In genomic region chr1:158951956-158952355, GRCh38 we compare ENCODE assay signal across 12 cellular contexts. TPM values are rescaled to one million over a fixed set of nuclear protein-coding genes. Genes with fewer than 3 reads are reported as not detected.
DNase-seq lines count a peak whose midpoint lies in the region; ATAC-seq, FAIRE-seq and TF ChIP-seq lines count a peak whose summit lies in the region.
"Had no signal": no experiment of that assay in that cellular context is flagged by ENCODE, and none has a peak within 500 bp of the region (broad histone marks: within the 10 kb centered on the region; RNA-seq: fewer than 3 reads in every experiment).

No MANE protein-coding gene starts in this region.

- intact Hi-C loops in activated B cell treated with CpG ODN at 0.5 μM for 24 hours (cut with micrococcal nuclease) = loop anchor here (5.0 kb wide), 1 partner anchor 115 kb away; no protein-coding TSS in a partner anchor
- intact Hi-C loops in activated T-helper 1 cell treated with anti-CD3 and anti-CD28 coated beads, Interleukin-12 subunit alpha, Interleukin-12 subunit beta, Interleukin-2, Interleukin-4 antibody, amounts not matched to agents 30 ng/mL and 10 ng/mL and 1 ng/mL, durations not matched to agents 14 hours and 24 hours and 36 hours (cut with micrococcal nuclease) = no loop called here

- H3K4me3 Mint-ChIP-seq in activated B cell treated with CpG ODN at 0.5 μM for 24 hours = peak overlapping the region; percentile 68
- no peak overlapping the region for H3K4me3 Mint-ChIP-seq in activated T-helper 1 cell treated with anti-CD3 and anti-CD28 coated beads, Interleukin-12 subunit alpha, Interleukin-12 subunit beta, Interleukin-2, Interleukin-4 antibody, amounts not matched to agents 30 ng/mL and 10 ng/mL and 1 ng/mL, durations not matched to agents 14 hours and 24 hours and 36 hours
- H3K4me3 Mint-ChIP-seq: stimulated activated naive CD8-positive, alpha-beta T cell treated with anti-CD3 and anti-CD28 coated beads, Interleukin-15, Interleukin-2, amounts not matched to agents 100 ng/mL and 50 ng/mL, for 24 hours; T-helper 1 cell treated with Interleukin-12 subunit alpha and Interleukin-12 subunit beta and Interleukin-4 antibody, amounts not matched to agents 30 μg/mL and 1 μg/mL, for 36 hours had no signal

- TF ChIP-seq CTCF in MM.1S (IDR thresholded peaks at IDR 0.05; ENCODE audit: low read length) = no peak
- no peak for TF ChIP-seq CTCF in activated B cell treated with CpG ODN at 0.5 μM for 24 hours (IDR thresholded peaks at IDR 0.05)
- no peak for TF ChIP-seq CTCF in D721Med (IDR thresholded peaks at IDR 0.05; ENCODE audit: insufficient read depth, missing control alignments)

- H2AFZ ChIP-seq in MM.1S (ENCODE audit: low read length) = no peak overlapping the region
- H2AFZ ChIP-seq: GM23248 had no signal

- FAIRE-seq in D721Med (lab: Jason Lieb, UNC) = no peak

- H3K4me1 Mint-ChIP-seq in activated B cell treated with CpG ODN at 0.5 μM for 24 hours = peaks cover 25% of the 10 kb centered on the region
- no peaks in the 10 kb centered on the region for H3K4me1 Mint-ChIP-seq in activated T-helper 1 cell treated with anti-CD3 and anti-CD28 coated beads, Interleukin-12 subunit alpha, Interleukin-12 subunit beta, Interleukin-2, Interleukin-4 antibody, amounts not matched to agents 30 ng/mL and 10 ng/mL and 1 ng/mL, durations not matched to agents 14 hours and 24 hours and 36 hours (ENCODE audit: low read depth)

- H3K9me3 ChIP-seq in MM.1S (replicated peaks; ENCODE audit: insufficient read depth, low read length) = no peaks in the 10 kb centered on the region

- H3K4me1 ChIP-seq in MM.1S (ENCODE audit: low read length) = peaks cover 4% of the 10 kb centered on the region; the same call in 1 of the 2 replicates

- H3K27me3 ChIP-seq in MM.1S (replicated peaks; ENCODE audit: insufficient read depth, low read length) = no peaks in the 10 kb centered on the region

- peaks cover 3% of the 10 kb centered on the region for H3K9me3 Mint-ChIP-seq in activated B cell treated with CpG ODN at 0.5 μM for 24 hours
- H3K9me3 Mint-ChIP-seq in activated T-helper 1 cell treated with anti-CD3 and anti-CD28 coated beads, Interleukin-12 subunit alpha, Interleukin-12 subunit beta, Interleukin-2, Interleukin-4 antibody, amounts not matched to agents 30 ng/mL and 10 ng/mL and 1 ng/mL, durations not matched to agents 14 hours and 24 hours and 36 hours = peaks cover 17% of the 10 kb centered on the region

- no peaks in the 10 kb centered on the region for H4K20me1 ChIP-seq in MM.1S (ENCODE audit: insufficient read depth, low read length)

- no peaks in the 10 kb centered on the region for H3K36me3 ChIP-seq in MM.1S (replicated peaks; ENCODE audit: insufficient read depth, low read length)

- no peak overlapping the region; the same call in 1 of the 2 replicates for H3K4me2 ChIP-seq in MM.1S (ENCODE audit: low read depth, low read length)
- H3K4me2 ChIP-seq: KMS-11 had no signal

- H3K27me3 Mint-ChIP-seq in activated B cell treated with CpG ODN at 0.5 μM for 24 hours = no peaks in the 10 kb centered on the region
- peaks cover 2% of the 10 kb centered on the region for H3K27me3 Mint-ChIP-seq in activated T-helper 1 cell treated with anti-CD3 and anti-CD28 coated beads, Interleukin-12 subunit alpha, Interleukin-12 subunit beta, Interleukin-2, Interleukin-4 antibody, amounts not matched to agents 30 ng/mL and 10 ng/mL and 1 ng/mL, durations not matched to agents 14 hours and 24 hours and 36 hours (ENCODE audit: insufficient read depth)

- H3K9me2 ChIP-seq in MM.1S (replicated peaks; ENCODE audit: insufficient read depth, low read length) = no peaks in the 10 kb centered on the region

- H3K27ac Mint-ChIP-seq in activated B cell treated with CpG ODN at 0.5 μM for 24 hours = peak overlapping the region; percentile 88
- no peak overlapping the region for H3K27ac Mint-ChIP-seq in activated T-helper 1 cell treated with anti-CD3 and anti-CD28 coated beads, Interleukin-12 subunit alpha, Interleukin-12 subunit beta, Interleukin-2, Interleukin-4 antibody, amounts not matched to agents 30 ng/mL and 10 ng/mL and 1 ng/mL, durations not matched to agents 14 hours and 24 hours and 36 hours
- H3K27ac Mint-ChIP-seq: stimulated activated naive CD8-positive, alpha-beta T cell treated with anti-CD3 and anti-CD28 coated beads, Interleukin-15, Interleukin-2, amounts not matched to agents 100 ng/mL and 50 ng/mL, for 24 hours; T-helper 1 cell treated with Interleukin-12 subunit alpha and Interleukin-12 subunit beta and Interleukin-4 antibody, amounts not matched to agents 30 μg/mL and 1 μg/mL, for 36 hours had no signal

- peaks cover 4% of the 10 kb centered on the region for H3K36me3 Mint-ChIP-seq in activated B cell treated with CpG ODN at 0.5 μM for 24 hours (ENCODE audit: low read depth)
- peaks cover 41% of the 10 kb centered on the region for H3K36me3 Mint-ChIP-seq in activated T-helper 1 cell treated with anti-CD3 and anti-CD28 coated beads, Interleukin-12 subunit alpha, Interleukin-12 subunit beta, Interleukin-2, Interleukin-4 antibody, amounts not matched to agents 30 ng/mL and 10 ng/mL and 1 ng/mL, durations not matched to agents 14 hours and 24 hours and 36 hours (ENCODE audit: low read depth)

- H3K27ac ChIP-seq in MM.1S (ENCODE audit: low read length) = no peak overlapping the region
- H3K27ac ChIP-seq: GM23248, KMS-11 had no signal

- ATAC-seq in GM18499 (IDR thresholded peaks at IDR 0.05; ENCODE audit: insufficient read depth, unreplicated experiment) (peak; percentile 60), GM21717 (IDR thresholded peaks at IDR 0.05; ENCODE audit: unreplicated experiment) (peak; percentile 94), activated B cell treated with CpG ODN at 0.5 μM for 24 hours (ENCODE audit: low read depth) (peak; percentile 76)

- H3K9ac ChIP-seq in MM.1S (ENCODE audit: low read length) = no peak overlapping the region
- H3K9ac ChIP-seq: GM23248, KMS-11 had no signal

- CTCF ChIA-PET in activated B cell treated with CpG ODN at 0.5 μM for 24 hours (lab: Charles Lee) = interaction anchor here (0.7 kb wide), 1 partner anchor 24 kb away, joined by 3 read pairs; no protein-coding TSS in a partner anchor

- DNase-seq in MM.1S = peak; percentile 77
- peak; percentile 19 for DNase-seq in activated B cell treated with CpG ODN at 0.5 μM for 24 hours
- DNase-seq in middle frontal gyrus (ENCODE audit: extremely low spot score, low spot score) = no peak
- no peak for DNase-seq in CD1c-positive myeloid dendritic cell (ENCODE audit: extremely low spot score)
- no peak for DNase-seq in activated T-helper 1 cell treated with anti-CD3 and anti-CD28 coated beads, Interleukin-12 subunit alpha, Interleukin-12 subunit beta, Interleukin-2, Interleukin-4 antibody, amounts not matched to agents 30 ng/mL and 10 ng/mL and 1 ng/mL, durations not matched to agents 14 hours and 24 hours and 36 hours (ENCODE audit: low spot score)
- DNase-seq in D721Med (ENCODE audit: insufficient read length, low spot score) = no peak
- DNase-seq: GM23248 had no signal

- no peaks in the 10 kb centered on the region for H3K79me2 ChIP-seq in MM.1S (ENCODE audit: low read length)

- H3F3A ChIP-seq in MM.1S (ENCODE audit: insufficient read depth, low read length) = no peaks in the 10 kb centered on the region

- peak overlapping the region; percentile 12; the same call in 1 of the 2 replicates for H3K4me3 ChIP-seq in MM.1S (ENCODE audit: low read length)
- H3K4me3 ChIP-seq: GM23248 had no signal

- POLR2A ChIA-PET in activated B cell treated with CpG ODN at 0.5 μM for 24 hours (lab: Charles Lee) = interaction anchor here (0.6 to 1.4 kb wide), 6 partner anchors 56 to 972 kb away, joined by 4 to 11 read pairs (median 6); partner anchors contain the start of gene IFI16

RNA-seq across cellular contexts. Expression of gene PYHIN1, which starts 20.6 kb away (rescaled TPM):
- total RNA-seq in activated B cell treated with CpG ODN at 0.5 μM for 24 hours = 5.4 and 5.8 TPM in 2 replicates
- total RNA-seq in activated T-helper 1 cell treated with anti-CD3 and anti-CD28 coated beads, Interleukin-12 subunit alpha, Interleukin-12 subunit beta, Interleukin-2, Interleukin-4 antibody, amounts not matched to agents 30 ng/mL and 10 ng/mL and 1 ng/mL, durations not matched to agents 14 hours and 24 hours and 36 hours = 19.5 and 19.9 TPM in 2 replicates
- total RNA-seq: GM23248 had no signal

RNA-seq across cellular contexts. Expression of gene IFI16, which starts 57.8 kb away (rescaled TPM):
- total RNA-seq in activated B cell treated with CpG ODN at 0.5 μM for 24 hours = 145 and 160 TPM in 2 replicates
- 223 and 232 TPM in 2 replicates for total RNA-seq in activated T-helper 1 cell treated with anti-CD3 and anti-CD28 coated beads, Interleukin-12 subunit alpha, Interleukin-12 subunit beta, Interleukin-2, Interleukin-4 antibody, amounts not matched to agents 30 ng/mL and 10 ng/mL and 1 ng/mL, durations not matched to agents 14 hours and 24 hours and 36 hours

Comparison
In these comparisons a context has a peak if more than half of its experiments do, and no peak if none do; other contexts are left out.
1. DNase-seq: peak in MM.1S (single experiment) and activated B cell treated with CpG ODN at 0.5 μM for 24 hours (single experiment); none in middle frontal gyrus (single experiment), CD1c-positive myeloid dendritic cell (single experiment), activated T-helper 1 cell treated with anti-CD3 and anti-CD28 coated beads, Interleukin-12 subunit alpha, Interleukin-12 subunit beta, Interleukin-2, Interleukin-4 antibody, amounts not matched to agents 30 ng/mL and 10 ng/mL and 1 ng/mL, durations not matched to agents 14 hours and 24 hours and 36 hours (single experiment) and D721Med (single experiment).
2. Peak in every context shown above with its lines, with median percentiles within 50 percentile points of each other: ATAC-seq.